ENCODE assay signal across 12 cellular contexts in genomic region chr12:65911321-65911720, GRCh38.
DNase-seq lines count a peak whose midpoint lies in the region; ATAC-seq and TF ChIP-seq lines count a peak whose summit lies in the region.
"Had no signal": no experiment of that assay in that cellular context is flagged by ENCODE, and none has a peak within 500 bp of the region (broad histone marks: within the 10 kb centered on the region; RNA-seq: fewer than 3 reads in every experiment).

No MANE protein-coding gene starts in this region.

- no peak overlapping the region for H3K4me3 Mint-ChIP-seq in activated T-helper 2 cell treated with anti-CD3 and anti-CD28 coated beads, Interferon-gamma antibody, Interleukin-2, Interleukin-4, amounts not matched to agents 10 μg/mL and 5 μg/mL and 100 μg/mL, durations not matched to agents 14 hours and 24 hours and 36 hours (ENCODE audit: low read depth)
- H3K4me3 Mint-ChIP-seq: activated B cell treated with CpG ODN at 0.5 μM for 24 hours; CD4-positive, alpha-beta memory T cell had no signal

- ATAC-seq in SK-N-SH treated with all-trans-retinoic acid at 6 μM for 48 hours (peak; percentile 27), HG02798 (IDR thresholded peaks at IDR 0.05; ENCODE audit: poor library complexity, unreplicated experiment) (no peak), GM19324 (IDR thresholded peaks at IDR 0.05; ENCODE audit: low FRiP score, unreplicated experiment) (no peak)

- no peaks in the 10 kb centered on the region for H3K4me1 Mint-ChIP-seq in activated T-helper 2 cell treated with anti-CD3 and anti-CD28 coated beads, Interferon-gamma antibody, Interleukin-2, Interleukin-4, amounts not matched to agents 10 μg/mL and 5 μg/mL and 100 μg/mL, durations not matched to agents 14 hours and 24 hours and 36 hours (ENCODE audit: low read depth)
- H3K4me1 Mint-ChIP-seq: CD4-positive, alpha-beta memory T cell had no signal

- intact Hi-C loops in activated T-helper 2 cell treated with anti-CD3 and anti-CD28 coated beads, Interferon-gamma antibody, Interleukin-2, Interleukin-4, amounts not matched to agents 10 μg/mL and 5 μg/mL and 100 μg/mL, durations not matched to agents 14 hours and 24 hours and 36 hours (cut with micrococcal nuclease), result no loop called here

- no peaks in the 10 kb centered on the region for H3K9me3 Mint-ChIP-seq in activated T-helper 2 cell treated with anti-CD3 and anti-CD28 coated beads, Interferon-gamma antibody, Interleukin-2, Interleukin-4, amounts not matched to agents 10 μg/mL and 5 μg/mL and 100 μg/mL, durations not matched to agents 14 hours and 24 hours and 36 hours
- H3K9me3 Mint-ChIP-seq: activated B cell treated with CpG ODN at 0.5 μM for 24 hours had no signal

- DNase-seq in AG20443 (ENCODE audit: low spot score), result peak; percentile 36
- DNase-seq in glomerular visceral epithelial cell (ENCODE audit: extremely low spot score), result peak; percentile 69
- DNase-seq in NCI-H2107 (lab: John Stamatoyannopoulos, UW), result no peak
- no peak for DNase-seq in activated T-helper 2 cell treated with anti-CD3 and anti-CD28 coated beads, Interferon-gamma antibody, Interleukin-2, Interleukin-4, amounts not matched to agents 10 μg/mL and 5 μg/mL and 100 μg/mL, durations not matched to agents 14 hours and 24 hours and 36 hours (ENCODE audit: low spot score)
- DNase-seq: activated B cell treated with CpG ODN at 0.5 μM for 24 hours; activated effector memory CD4-positive, alpha-beta T cell treated with Interleukin-2 at 50 U/mL for 16 hours; CD4-positive, alpha-beta memory T cell; stimulated activated CD4-positive, alpha-beta T cell treated with anti-CD3 and anti-CD28 coated beads, Interleukin-1b, Interleukin-23, amount 100 ng/mL, for 48 hours had no signal

- TF ChIP-seq EP300 in Ishikawa (IDR thresholded peaks at IDR 0.05; ENCODE audit: borderline replicate concordance), result no peak

- H3K27me3 Mint-ChIP-seq in activated T-helper 2 cell treated with anti-CD3 and anti-CD28 coated beads, Interferon-gamma antibody, Interleukin-2, Interleukin-4, amounts not matched to agents 10 μg/mL and 5 μg/mL and 100 μg/mL, durations not matched to agents 14 hours and 24 hours and 36 hours (ENCODE audit: low read depth), result peaks cover 16% of the 10 kb centered on the region

- no peak for TF ChIP-seq RAD21 in Ishikawa (IDR thresholded peaks at IDR 0.05; ENCODE audit: low read depth)

- H3K36me3 Mint-ChIP-seq in activated T-helper 2 cell treated with anti-CD3 and anti-CD28 coated beads, Interferon-gamma antibody, Interleukin-2, Interleukin-4, amounts not matched to agents 10 μg/mL and 5 μg/mL and 100 μg/mL, durations not matched to agents 14 hours and 24 hours and 36 hours (ENCODE audit: low read depth), result no peaks in the 10 kb centered on the region
- H3K36me3 Mint-ChIP-seq: CD4-positive, alpha-beta memory T cell had no signal

- H3K27ac Mint-ChIP-seq in activated T-helper 2 cell treated with anti-CD3 and anti-CD28 coated beads, Interferon-gamma antibody, Interleukin-2, Interleukin-4, amounts not matched to agents 10 μg/mL and 5 μg/mL and 100 μg/mL, durations not matched to agents 14 hours and 24 hours and 36 hours, result no peak overlapping the region
- H3K27ac Mint-ChIP-seq: activated B cell treated with CpG ODN at 0.5 μM for 24 hours; CD4-positive, alpha-beta memory T cell had no signal

TF ChIP-seq in Ishikawa, 13 proteins besides CTCF, POLR2A, EP300 and RAD21:
- TF ChIP-seq NFIC (IDR thresholded peaks at IDR 0.05), result peak; percentile 72
- TF ChIP-seq TCF12 (IDR thresholded peaks at IDR 0.05; ENCODE audit: low read depth), result no peak

TF ChIP-seq in SK-N-SH treated with all-trans-retinoic acid at 6 μM for 48 hours, 23 proteins besides CTCF, POLR2A, EP300 and RAD21:
- TF ChIP-seq GLIS3 (CRISPR knock-in tag; IDR thresholded peaks at IDR 0.05) (no peak), SNAI2 (CRISPR knock-in tag; IDR thresholded peaks at IDR 0.05) (no peak), TSHZ2 (CRISPR knock-in tag; IDR thresholded peaks at IDR 0.05) (no peak), TOX (CRISPR knock-in tag; IDR thresholded peaks at IDR 0.05; ENCODE audit: borderline replicate concordance) (no peak), CREB5 (CRISPR knock-in tag; IDR thresholded peaks at IDR 0.05; ENCODE audit: low read depth) (no peak), TCF4 (CRISPR knock-in tag; IDR thresholded peaks at IDR 0.05; ENCODE audit: borderline replicate concordance) (no peak), ZC3H10 (CRISPR knock-in tag; IDR thresholded peaks at IDR 0.05) (no peak), OSR1 (CRISPR knock-in tag; IDR thresholded peaks at IDR 0.05) (no peak), BACH2 (CRISPR knock-in tag; IDR thresholded peaks at IDR 0.05; ENCODE audit: borderline replicate concordance) (no peak), ESRRG (CRISPR knock-in tag; IDR thresholded peaks at IDR 0.05) (no peak)
TF ChIP-seq in SK-N-SH treated with all-trans-retinoic acid at 6 μM for 48 hours: peak in this region for 0.

Comparison
In these comparisons a context has a peak if more than half of its experiments do, and no peak if none do; other contexts are left out.
1. DNase-seq: peak in AG20443 (single experiment) and glomerular visceral epithelial cell (single experiment); none in NCI-H2107 (single experiment) and activated T-helper 2 cell treated with anti-CD3 and anti-CD28 coated beads, Interferon-gamma antibody, Interleukin-2, Interleukin-4, amounts not matched to agents 10 μg/mL and 5 μg/mL and 100 μg/mL, durations not matched to agents 14 hours and 24 hours and 36 hours (single experiment).